14 cellular contexts compared by ENCODE assay signal in the genomic region with DNA sequence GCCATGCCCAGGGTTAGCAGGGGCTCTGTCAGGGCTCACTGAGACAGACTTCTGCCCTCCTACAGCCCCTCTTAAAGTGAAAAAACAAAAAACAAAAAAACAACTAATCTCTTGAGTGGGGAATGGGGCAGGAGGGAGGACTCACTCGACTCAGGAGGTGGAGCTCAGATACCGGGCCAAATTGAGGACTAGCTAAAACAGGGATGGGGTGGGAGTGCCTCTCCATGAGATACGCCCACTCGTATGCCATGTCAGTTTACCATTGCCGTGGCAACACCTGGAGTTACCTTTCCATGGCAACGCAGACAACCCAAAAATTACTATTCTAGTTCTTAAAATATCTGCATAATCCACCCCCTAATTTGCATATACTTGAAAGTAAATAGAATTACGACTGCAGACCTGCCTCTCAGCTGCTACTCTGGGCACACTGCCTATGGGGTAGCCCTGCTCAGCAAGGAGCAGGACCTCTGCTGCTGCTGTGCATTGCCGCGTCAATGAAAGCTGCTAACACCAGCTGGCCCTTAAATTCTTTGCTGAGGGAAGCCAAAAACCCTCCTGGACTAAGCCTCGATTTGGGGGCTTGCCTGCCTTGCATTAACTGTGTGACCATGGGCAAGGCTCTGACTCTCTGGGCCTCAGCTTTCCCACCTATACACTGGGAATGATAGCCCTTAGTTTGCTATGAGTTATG. TPM values are rescaled to one million over a fixed set of nuclear protein-coding genes. Genes with fewer than 3 reads are reported as not detected.
DNase-seq lines count a peak whose midpoint lies in the region; ATAC-seq and TF ChIP-seq lines count a peak whose summit lies in the region.
"Had no signal": no experiment of that assay in that cellular context is flagged by ENCODE, and none has a peak within 500 bp of the region (broad histone marks: within the 10 kb centered on the region; RNA-seq: fewer than 3 reads in every experiment).

No MANE protein-coding gene starts in this region.

- H3K4me3 Mint-ChIP-seq in WTC11 (no peak overlapping the region), neural progenitor cell (peak overlapping the region; percentile 41)

- H3K27ac ChIP-seq in neural progenitor cell (no peak overlapping the region), right atrium auricular region (no peak overlapping the region), smooth muscle cell (ENCODE audit: low read depth) (no peak overlapping the region)
- H3K27ac ChIP-seq: foreskin keratinocyte had no signal

- H3K79me2 ChIP-seq in neural progenitor cell (ENCODE audit: low read depth) (no peaks in the 10 kb centered on the region), smooth muscle cell (ENCODE audit: low read depth) (no peaks in the 10 kb centered on the region)

- H3K36me3 ChIP-seq in neural progenitor cell, result no peaks in the 10 kb centered on the region
- H3K36me3 ChIP-seq in right atrium auricular region, result no peaks in the 10 kb centered on the region
- H3K36me3 ChIP-seq in smooth muscle cell (ENCODE audit: low read depth), result no peaks in the 10 kb centered on the region

- H2AFZ ChIP-seq in neural progenitor cell (replicated peaks) (no peak overlapping the region), smooth muscle cell (ENCODE audit: low read depth) (no peak overlapping the region)

- ATAC-seq in WTC11 (peak; percentile 35), GM18861 (IDR thresholded peaks at IDR 0.05; ENCODE audit: unreplicated experiment) (no peak)
- ATAC-seq: foreskin keratinocyte; left colon; stimulated activated naive CD8-positive, alpha-beta T cell treated with anti-CD3 and anti-CD28 coated beads, Interleukin-15, Interleukin-2, amounts not matched to agents 100 U/mL and 50 U/mL, for 24 hours had no signal

- TF ChIP-seq CTCF in WTC11 (IDR thresholded peaks at IDR 0.05), result no peak
- no peak for TF ChIP-seq CTCF in neural progenitor cell (IDR thresholded peaks at IDR 0.05)
- TF ChIP-seq CTCF in right atrium auricular region (IDR thresholded peaks at IDR 0.05), result no peak
- no peak for TF ChIP-seq CTCF in smooth muscle cell (IDR thresholded peaks at IDR 0.05; ENCODE audit: borderline replicate concordance, insufficient read depth, poor library complexity, severe bottlenecking)

- H3K9ac ChIP-seq in neural progenitor cell (no peak overlapping the region), smooth muscle cell (ENCODE audit: low read depth) (no peak overlapping the region)

- peaks cover 10% of the 10 kb centered on the region for H3K27me3 Mint-ChIP-seq in WTC11 (ENCODE audit: low read depth)
- H3K27me3 Mint-ChIP-seq in neural progenitor cell (ENCODE audit: insufficient read depth, low read depth), result peaks cover 10% of the 10 kb centered on the region
- H3K27me3 Mint-ChIP-seq: activated CD4-positive, alpha-beta memory T cell treated with anti-CD3 and anti-CD28 coated beads for 36 hours had no signal

- H4K20me1 ChIP-seq in neural progenitor cell (ENCODE audit: low read depth) (no peaks in the 10 kb centered on the region), smooth muscle cell (ENCODE audit: low read depth) (no peaks in the 10 kb centered on the region)

- POLR2A ChIA-PET in WTC11 (lab: Charles Lee), result interaction anchor here (1.1 to 1.2 kb wide), 2 partner anchors 12 to 37 kb away, joined by 4 read pairs; no protein-coding TSS in a partner anchor

- H3K9me3 ChIP-seq in neural progenitor cell (ENCODE audit: low read depth), result no peaks in the 10 kb centered on the region
- no peaks in the 10 kb centered on the region for H3K9me3 ChIP-seq in right atrium auricular region
- no peaks in the 10 kb centered on the region for H3K9me3 ChIP-seq in smooth muscle cell (replicated peaks; ENCODE audit: low read depth)

- 74% methylated on average over 10 of the region's 10 CpGs for WGBS in smooth muscle cell (ENCODE audit: low lambda C conversion rate)

- no peaks in the 10 kb centered on the region for H3K9me3 Mint-ChIP-seq in WTC11
- no peaks in the 10 kb centered on the region for H3K9me3 Mint-ChIP-seq in neural progenitor cell
- H3K9me3 Mint-ChIP-seq: activated CD4-positive, alpha-beta memory T cell treated with anti-CD3 and anti-CD28 coated beads for 36 hours had no signal

- peaks cover 34% of the 10 kb centered on the region for H3K4me1 Mint-ChIP-seq in WTC11
- peaks cover 35% of the 10 kb centered on the region for H3K4me1 Mint-ChIP-seq in neural progenitor cell

- H3K4me3 ChIP-seq in neural progenitor cell, result no peak overlapping the region
- no peak overlapping the region for H3K4me3 ChIP-seq in right atrium auricular region
- H3K4me3 ChIP-seq in smooth muscle cell, result no peak overlapping the region

- H3K4me1 ChIP-seq in neural progenitor cell (peaks cover 6% of the 10 kb centered on the region), right atrium auricular region (peaks cover 0 to 26% of the 10 kb centered on the region in 2 donors), smooth muscle cell (ENCODE audit: low read depth) (no peaks in the 10 kb centered on the region)
- H3K4me1 ChIP-seq: foreskin keratinocyte had no signal

- DNase-seq in ELF-1 (ENCODE audit: low read depth, low spot score) (peak; percentile 45), NCI-H1048 (lab: John Stamatoyannopoulos, UW) (peak; percentile 59), WTC11 (ENCODE audit: low spot score) (peak; percentile 62), neural progenitor cell (ENCODE audit: low spot score) (peak; percentile 46), right atrium auricular region (ENCODE audit: low spot score) (no peak), smooth muscle cell (lab: John Stamatoyannopoulos, UW; ENCODE audit: unreplicated experiment) (no peak)
- DNase-seq: activated CD4-positive, alpha-beta memory T cell treated with anti-CD3 and anti-CD28 coated beads for 36 hours; DMS79 treated with DMSO at 0.1 percent for 48 hours; foreskin keratinocyte; left colon; stimulated activated CD4-positive, alpha-beta T cell treated with anti-CD3 and anti-CD28 coated beads, Interleukin-2, amount 100 ng/mL, for 24 hours; stimulated activated naive CD8-positive, alpha-beta T cell treated with anti-CD3 and anti-CD28 coated beads, Interleukin-15, Interleukin-2, amounts not matched to agents 100 U/mL and 50 U/mL, for 24 hours; SW 1271 had no signal

- CTCF ChIA-PET in WTC11 (lab: Charles Lee), result no interaction called here

- H3K36me3 Mint-ChIP-seq in WTC11 (no peaks in the 10 kb centered on the region), neural progenitor cell (no peaks in the 10 kb centered on the region)
- H3K36me3 Mint-ChIP-seq: activated CD4-positive, alpha-beta memory T cell treated with anti-CD3 and anti-CD28 coated beads for 36 hours had no signal

- H3K27me3 ChIP-seq in neural progenitor cell (no peaks in the 10 kb centered on the region), right atrium auricular region (no peaks in the 10 kb centered on the region), smooth muscle cell (ENCODE audit: low read depth) (no peaks in the 10 kb centered on the region)
- H3K27me3 ChIP-seq: foreskin keratinocyte had no signal

- peaks cover 25% of the 10 kb centered on the region for H3F3A ChIP-seq in neural progenitor cell (ENCODE audit: low read depth)
- H3F3A ChIP-seq in smooth muscle cell (ENCODE audit: low read depth), result peaks cover 6% of the 10 kb centered on the region

- H3K27ac Mint-ChIP-seq in WTC11, result no peak overlapping the region
- H3K27ac Mint-ChIP-seq in neural progenitor cell, result peak overlapping the region; percentile 21
- H3K27ac Mint-ChIP-seq: activated CD4-positive, alpha-beta memory T cell treated with anti-CD3 and anti-CD28 coated beads for 36 hours had no signal

- H3K4me2 ChIP-seq in neural progenitor cell, result peak overlapping the region; percentile 18
- H3K4me2 ChIP-seq in smooth muscle cell, result no peak overlapping the region

TF ChIP-seq in WTC11, 78 proteins besides CTCF, POLR2A, EP300 and RAD21 (continues in another document):
- TF ChIP-seq PRRX2 (CRISPR knock-in tag; IDR thresholded peaks at IDR 0.05), result no peak

RNA-seq across cellular contexts. Expression of a gene that starts 13.3 kb away (rescaled TPM):
- total RNA-seq in WTC11 (2021), result 18.1 to 27.9 TPM (median 24.4 TPM) in 3 replicates
- total RNA-seq in neural progenitor cell (ENCODE audit: low replicate concordance), result 0.43 and 6.8 TPM in 2 replicates
- total RNA-seq in right atrium auricular region, result under 1 TPM; 0.35 to 0.37 TPM
- 2.3 and 3.7 TPM in 2 replicates for total RNA-seq in smooth muscle cell
- polyA plus RNA-seq in smooth muscle cell, result 2.2 and 7.1 TPM in 2 replicates

RNA-seq across cellular contexts. Expression of a gene that starts 28.6 kb away (rescaled TPM):
- total RNA-seq in WTC11 (2021) (1.8 to 9.3 TPM (median 3.3 TPM) in 3 replicates), neural progenitor cell (ENCODE audit: low replicate concordance) (1.7 TPM in 1 of 2 replicates, not detected in the other), right atrium auricular region (1 to 10 TPM; 2.4 to 3.4 TPM), smooth muscle cell (1.3 TPM in 1 of 2 replicates, not detected in the other)
- 1.6 TPM in 1 of 2 replicates, not detected in the other for polyA plus RNA-seq in smooth muscle cell

RNA-seq across cellular contexts. Expression of a gene that starts 37.4 kb away (rescaled TPM):
- total RNA-seq in WTC11 (2021) (192 to 201 TPM (median 200 TPM) in 3 replicates), neural progenitor cell (ENCODE audit: low replicate concordance) (179 and 190 TPM in 2 replicates), right atrium auricular region (100 to 1,000 TPM; 132 to 153 TPM), smooth muscle cell (132 and 142 TPM in 2 replicates)
- polyA plus RNA-seq in smooth muscle cell, result 17.6 and 21.1 TPM in 2 replicates

Comparison
In these comparisons a context has a peak if more than half of its experiments do, and no peak if none do; other contexts are left out.
1. DNase-seq: peak in ELF-1 (single experiment), NCI-H1048 (single experiment), WTC11 (single experiment) and neural progenitor cell (single experiment); none in right atrium auricular region (single experiment) and smooth muscle cell (single experiment).